ENCODE assay signal across 7 cellular contexts in genomic region chrX:40945366-40945713, GRCh38.
DNase-seq lines count a peak whose midpoint lies in the region; ATAC-seq lines count a peak whose summit lies in the region.

No MANE protein-coding gene starts in this region.

- ATAC-seq in GM19463 (IDR thresholded peaks at IDR 0.05; ENCODE audit: unreplicated experiment) (peak; percentile 77), esophagus mucosa (peak; percentile 70)

- DNase-seq in NCI-H226 (peak; percentile 30), pons (ENCODE audit: low spot score) (peak; percentile 45), NCI-H1105 (lab: John Stamatoyannopoulos, UW) (no peak), SKM-1 (lab: John Stamatoyannopoulos, UW; ENCODE audit: unreplicated experiment) (no peak)
- DNase-seq in activated CD8-positive, alpha-beta memory T cell treated with anti-CD3 and anti-CD28 coated beads for 24 hours: no peak

Comparison
In these comparisons a context has a peak if more than half of its experiments do, and no peak if none do; other contexts are left out.
1. DNase-seq: peak in NCI-H226 (single experiment) and pons (single experiment); none in NCI-H1105 (single experiment), SKM-1 (single experiment) and activated CD8-positive, alpha-beta memory T cell treated with anti-CD3 and anti-CD28 coated beads for 24 hours (single experiment).